In genomic region chr2:169709970-169710369, GRCh38 we compare ENCODE assay signal across 22 cellular contexts. TPM values are rescaled to one million over a fixed set of nuclear protein-coding genes. Genes with fewer than 3 reads are reported as not detected.
"Had no signal": no experiment of that assay in that cellular context is flagged by ENCODE, and none has a peak within 500 bp of the region (broad histone marks: within the 10 kb centered on the region; RNA-seq: fewer than 3 reads in every experiment).

No MANE protein-coding gene starts in this region.

- H3K9ac ChIP-seq: SK-N-SH had no signal

- H3K27me3 ChIP-seq: body of pancreas, esophagus squamous epithelium, right atrium auricular region had no signal

- H3K4me1 ChIP-seq: prostate gland, right atrium auricular region had no signal

- H3K4me3 Mint-ChIP-seq: activated B cell treated with CpG ODN at 0.5 μM for 24 hours; activated CD8-positive, alpha-beta T cell treated with anti-CD3 and anti-CD28 coated beads for 36 hours; activated naive CD8-positive, alpha-beta T cell treated with anti-CD3 and anti-CD28 coated beads, Interleukin-2, amount 10 ng/mL, durations not matched to agents 7 days and 5 days; neural crest cell; T-cell had no signal

- H3K4me3 ChIP-seq: body of pancreas, esophagus squamous epithelium, prostate gland, right atrium auricular region had no signal

- H3K9me3 ChIP-seq: body of pancreas, esophagus squamous epithelium, prostate gland, right atrium auricular region, SK-N-SH had no signal

- H3K27ac Mint-ChIP-seq: activated B cell treated with CpG ODN at 0.5 μM for 24 hours; activated CD8-positive, alpha-beta T cell treated with anti-CD3 and anti-CD28 coated beads for 36 hours; activated naive CD8-positive, alpha-beta T cell treated with anti-CD3 and anti-CD28 coated beads, Interleukin-2, amount 10 ng/mL, durations not matched to agents 7 days and 5 days; activated T-helper 2 cell treated with anti-CD3 and anti-CD28 coated beads, Interferon-gamma antibody, Interleukin-2, Interleukin-4, amounts not matched to agents 10 μg/mL and 5 μg/mL and 100 μg/mL, durations not matched to agents 14 hours and 24 hours and 36 hours; T-cell had no signal

- DNase-seq: activated B cell treated with CpG ODN at 0.5 μM for 24 hours; activated CD4-positive, alpha-beta T cell treated with anti-CD3 and anti-CD28 coated beads for 4 hours; activated CD8-positive, alpha-beta T cell treated with anti-CD3 and anti-CD28 coated beads for 36 hours; activated naive CD4-positive, alpha-beta T cell treated with Interleukin-2 at 50 U/mL for 16 hours; activated naive CD8-positive, alpha-beta T cell treated with anti-CD3 and anti-CD28 coated beads, Interleukin-2, amount 10 ng/mL, durations not matched to agents 7 days and 5 days; activated T-cell treated with anti-CD3 and anti-CD28 coated beads, Interleukin-2, amount 50 U/mL, for 1 hour; amygdala; effector CD8-positive, alpha-beta T cell; esophagus squamous epithelium; mammary epithelial cell; midbrain; SK-N-SH; stimulated activated naive CD8-positive, alpha-beta T cell treated with anti-CD3 and anti-CD28 coated beads, Interleukin-15, Interleukin-2, amounts not matched to agents 100 U/mL and 50 U/mL, for 24 hours; T-cell; T-helper 9 cell; trophoblast cell had no signal

- ATAC-seq: activated CD8-positive, alpha-beta T cell treated with anti-CD3 and anti-CD28 coated beads for 36 hours; body of pancreas; stimulated activated naive CD8-positive, alpha-beta T cell treated with anti-CD3 and anti-CD28 coated beads, Interleukin-15, Interleukin-2, amounts not matched to agents 100 U/mL and 50 U/mL, for 24 hours; T-cell had no signal

- H3K27ac ChIP-seq: body of pancreas, esophagus squamous epithelium, prostate gland, right atrium auricular region had no signal

- H3K36me3 ChIP-seq: esophagus squamous epithelium, prostate gland, right atrium auricular region had no signal

- H3K4me2 ChIP-seq: SK-N-SH had no signal

- H3K27me3 Mint-ChIP-seq: activated B cell treated with CpG ODN at 0.5 μM for 24 hours; activated CD8-positive, alpha-beta T cell treated with anti-CD3 and anti-CD28 coated beads for 36 hours; activated naive CD8-positive, alpha-beta T cell treated with anti-CD3 and anti-CD28 coated beads, Interleukin-2, amount 10 ng/mL, durations not matched to agents 7 days and 5 days; T-cell had no signal

- H3K9me2 ChIP-seq: SK-N-SH had no signal

- H3K4me1 Mint-ChIP-seq: activated B cell treated with CpG ODN at 0.5 μM for 24 hours, neural crest cell, T-cell had no signal

- H3K9me3 Mint-ChIP-seq: activated CD8-positive, alpha-beta T cell treated with anti-CD3 and anti-CD28 coated beads for 36 hours; activated naive CD8-positive, alpha-beta T cell treated with anti-CD3 and anti-CD28 coated beads, Interleukin-2, amount 10 ng/mL, durations not matched to agents 7 days and 5 days had no signal

RNA-seq across cellular contexts. Expression of gene CFAP210, which starts 15.8 kb away (rescaled TPM):
- total RNA-seq: activated B cell treated with CpG ODN at 0.5 μM for 24 hours; activated CD8-positive, alpha-beta T cell treated with anti-CD3 and anti-CD28 coated beads for 36 hours; activated naive CD8-positive, alpha-beta T cell treated with anti-CD3 and anti-CD28 coated beads, Interleukin-2, amount 10 ng/mL, durations not matched to agents 7 days and 5 days; activated T-helper 2 cell treated with anti-CD3 and anti-CD28 coated beads, Interferon-gamma antibody, Interleukin-2, Interleukin-4, amounts not matched to agents 10 μg/mL and 5 μg/mL and 100 μg/mL, durations not matched to agents 14 hours and 24 hours and 36 hours; body of pancreas; esophagus squamous epithelium; mammary epithelial cell; right atrium auricular region; skeletal muscle tissue had no signal
- polyA plus RNA-seq: mammary epithelial cell had no signal
